Comparison of ENCODE assay signal across 2 cellular contexts in genomic region chr7:108164946-108165345, GRCh38.
TF ChIP-seq lines count a peak whose summit lies in the region.

No MANE protein-coding gene starts in this region.

TF ChIP-seq in A549, 52 proteins besides CTCF, POLR2A, EP300 and RAD21 (continued from another document):
- no peak for TF ChIP-seq RFX5 (IDR thresholded peaks at IDR 0.05)
- TF ChIP-seq FOSB (CRISPR knock-in tag; IDR thresholded peaks at IDR 0.05) = no peak

TF ChIP-seq in HCT116, 20 proteins besides CTCF, POLR2A, EP300 and RAD21 (continued from another document):
- no peak for TF ChIP-seq REST (IDR thresholded peaks at IDR 0.05; ENCODE audit: low read depth)
- no peak for TF ChIP-seq TCF7L2 (IDR thresholded peaks at IDR 0.05; ENCODE audit: borderline replicate concordance, extremely low read depth, insufficient read depth, insufficient read length)
- no peak for TF ChIP-seq EGR1 (IDR thresholded peaks at IDR 0.05; ENCODE audit: low read depth)
- no peak for TF ChIP-seq ZNF274 (IDR thresholded peaks at IDR 0.05; ENCODE audit: low read depth, low read length)
- TF ChIP-seq SRF (IDR thresholded peaks at IDR 0.05; ENCODE audit: low read depth) = no peak
- TF ChIP-seq ZBTB33 (IDR thresholded peaks at IDR 0.05; ENCODE audit: extremely low read depth, insufficient replicate concordance, low read length) = no peak
- TF ChIP-seq SIN3A (IDR thresholded peaks at IDR 0.05; ENCODE audit: low read depth) = no peak
- TF ChIP-seq POLR2AphosphoS5 (IDR thresholded peaks at IDR 0.05; ENCODE audit: low read depth, low read length) = no peak
- TF ChIP-seq CEBPB (IDR thresholded peaks at IDR 0.05; ENCODE audit: low read depth) = no peak
- TF ChIP-seq ELF1 (IDR thresholded peaks at IDR 0.05; ENCODE audit: borderline replicate concordance, low read depth) = no peak
TF ChIP-seq in HCT116: peak in this region for 0.
